ENCODE assay signal across 9 cellular contexts in genomic region chr11:83051760-83052671, GRCh38. TPM values are rescaled to one million over a fixed set of nuclear protein-coding genes. Genes with fewer than 3 reads are reported as not detected.
DNase-seq lines count a peak whose midpoint lies in the region; FAIRE-seq and TF ChIP-seq lines count a peak whose summit lies in the region.
"Had no signal": no experiment of that assay in that cellular context is flagged by ENCODE, and none has a peak within 500 bp of the region (broad histone marks: within the 10 kb centered on the region; RNA-seq: fewer than 3 reads in every experiment).

No MANE protein-coding gene starts in this region.

- peak; percentile 19 for DNase-seq in DMS 273 (lab: John Stamatoyannopoulos, UW; ENCODE audit: unreplicated experiment)
- no peak for DNase-seq in DMS 273 treated with DMSO at 0.1 percent for 48 hours (lab: John Stamatoyannopoulos, UW)
- DNase-seq in adrenal gland, result peak in 6 of 7 donors; percentile 57 to 81 (median 70)
- peak; percentile 97 for DNase-seq in iris pigment epithelial cell (ENCODE audit: low read depth)
- no peak for DNase-seq in suprapubic skin (ENCODE audit: low spot score in 2 of 2)
- DNase-seq in urothelium cell line (ENCODE audit: low spot score), result no peak
- DNase-seq in ecto neural progenitor cell (ENCODE audit: low spot score), result no peak
- DNase-seq in GM10248 (ENCODE audit: extremely low spot score), result no peak

- TF ChIP-seq CTCF in adrenal gland (IDR thresholded peaks at IDR 0.05), result no peak
- no peak for TF ChIP-seq CTCF in suprapubic skin (IDR thresholded peaks at IDR 0.05)
- no peak for TF ChIP-seq CTCF in GM10248 (IDR thresholded peaks at IDR 0.05; ENCODE audit: control extremely low read depth, extremely low read depth, low read depth, missing control alignments)

- TF ChIP-seq POLR2A in adrenal gland (IDR thresholded peaks at IDR 0.05) (peak in 1 of 2 donors; percentile 9), suprapubic skin (IDR thresholded peaks at IDR 0.05) (no peak)

- H3K27me3 ChIP-seq in adrenal gland (no peaks in the 10 kb centered on the region), suprapubic skin (no peaks in the 10 kb centered on the region)

- 40 to 44% (median 43%) methylated on average over 6 of the region's 6 CpGs for WGBS in adrenal gland, 4 donors
- WGBS in suprapubic skin, result 32% methylated on average over 6 of the region's 6 CpGs

- TF ChIP-seq EP300 in suprapubic skin (IDR thresholded peaks at IDR 0.05), result peak; percentile 10

- H3K4me1 ChIP-seq in adrenal gland (replicated peaks in 1 of 2), result peaks cover 29 to 59% of the 10 kb centered on the region in 2 donors
- peaks cover 49% of the 10 kb centered on the region for H3K4me1 ChIP-seq in suprapubic skin

- no peak for FAIRE-seq in urothelium cell line (lab: Jason Lieb, UNC)
- FAIRE-seq: A204.1 had no signal

- CTCF ChIA-PET in GM10248 (lab: Yijun Ruan, JAX), result interaction anchor here (0.7 to 2.1 kb wide), 7 partner anchors 9 to 198 kb away, joined by 3 to 6 read pairs (median 3); no protein-coding TSS in a partner anchor

- H3K4me3 ChIP-seq in adrenal gland (no peak overlapping the region), suprapubic skin (no peak overlapping the region)

- POLR2A ChIA-PET in GM10248 (lab: Yijun Ruan, JAX), result no interaction called here

- intact Hi-C loops in adrenal gland (cut with DNase I), result no loop called here

- H3K36me3 ChIP-seq in adrenal gland (replicated peaks in 1 of 2), result no peaks in the 10 kb centered on the region
- H3K36me3 ChIP-seq in suprapubic skin, result no peaks in the 10 kb centered on the region

- H3K27ac ChIP-seq in adrenal gland (peak overlapping the region; percentile 74 to 94 (median 82)), suprapubic skin (peak overlapping the region; percentile 76)

- H3K9me3 ChIP-seq in adrenal gland (replicated peaks in 1 of 3) (no peaks in the 10 kb centered on the region), suprapubic skin (no peaks in the 10 kb centered on the region)

RNA-seq across cellular contexts. Expression of gene RAB30, which starts 19.7 kb away (rescaled TPM):
- 10 to 100 TPM; 24.5 to 69.4 (median 43.1) TPM for total RNA-seq in adrenal gland
- 10 to 100 TPM in 1 of 3 donors, 1 to 10 TPM in 2; 5.1 to 55.4 (median 5.4) TPM for polyA plus RNA-seq in adrenal gland
- 10 to 100 TPM; 14.1 to 38.1 (median 24.4) TPM for total RNA-seq in suprapubic skin

Comparison
In these comparisons a context has a peak if more than half of its experiments do, and no peak if none do; other contexts are left out.
1. DNase-seq: peak in DMS 273 (single experiment), adrenal gland (6 of 7) and iris pigment epithelial cell (single experiment); none in DMS 273 treated with DMSO at 0.1 percent for 48 hours (single experiment), suprapubic skin (0 of 2), urothelium cell line (single experiment), ecto neural progenitor cell (single experiment) and GM10248 (single experiment).